1 cellular context compared by ENCODE assay signal in genomic region chr20:50731055-50731929, GRCh38.
TF ChIP-seq lines count a peak whose summit lies in the region.

PARD6B (plus strand) TSS chr20:50731580; CDS start chr20:50731787, 207 bp downstream.

TF ChIP-seq in HepG2, 621 proteins besides CTCF, POLR2A, EP300 and RAD21 (continued from another document and continues in another):
- TF ChIP-seq ZNF816 (CRISPR knock-in tag; IDR thresholded peaks at IDR 0.05; ENCODE audit: borderline replicate concordance), result peak; percentile 64
- TF ChIP-seq E2F1 (CRISPR knock-in tag; IDR thresholded peaks at IDR 0.05), result no peak; the same call in none of the 2 replicates
- no peak; the same call in none of the 2 replicates for TF ChIP-seq MIER3 (CRISPR knock-in tag; IDR thresholded peaks at IDR 0.05; ENCODE audit: borderline replicate concordance)
- peak; percentile 65; the same call in 1 of the 2 replicates for TF ChIP-seq ZNF484 (CRISPR knock-in tag; IDR thresholded peaks at IDR 0.05; ENCODE audit: borderline replicate concordance, low read depth)
- TF ChIP-seq HNRNPLL (IDR thresholded peaks at IDR 0.05; ENCODE audit: low read depth, low read length, poor library complexity, severe bottlenecking), result peak; percentile 95
- TF ChIP-seq TRAFD1 (CRISPR knock-in tag; IDR thresholded peaks at IDR 0.05; ENCODE audit: borderline replicate concordance), result 0 out of 2 replicates have a peak, but pooled peaks have one; percentile 53
- TF ChIP-seq ZKSCAN8 (CRISPR knock-in tag; IDR thresholded peaks at IDR 0.05; ENCODE audit: borderline replicate concordance), result no peak
- TF ChIP-seq SCMH1 (CRISPR knock-in tag; IDR thresholded peaks at IDR 0.05; ENCODE audit: borderline replicate concordance), result no peak
- TF ChIP-seq KDM6A (CRISPR knock-in tag; IDR thresholded peaks at IDR 0.05; ENCODE audit: low read depth), result peak; percentile 26; the same call in 1 of the 2 replicates
- TF ChIP-seq GMEB2 (CRISPR knock-in tag; IDR thresholded peaks at IDR 0.05; ENCODE audit: low read depth), result peak; percentile 70; the same call in 1 of the 2 replicates
- TF ChIP-seq U2AF1 (optimal IDR thresholded peaks at IDR 0.05; ENCODE audit: low read depth, low read length), result no peak
- TF ChIP-seq ZNF296 (CRISPR knock-in tag; conservative IDR thresholded peaks at IDR 0.05), result no peak
- TF ChIP-seq STAT5B (CRISPR knock-in tag; IDR thresholded peaks at IDR 0.05), result no peak; the same call in 1 of the 2 replicates
- TF ChIP-seq TGIF2 (CRISPR knock-in tag; IDR thresholded peaks at IDR 0.05), result no peak
- peak; percentile 58; the same call in 1 of the 2 replicates for TF ChIP-seq ZNF232 (CRISPR knock-in tag; IDR thresholded peaks at IDR 0.05; ENCODE audit: borderline replicate concordance)
- TF ChIP-seq RBFOX2 (IDR thresholded peaks at IDR 0.05; ENCODE audit: low read depth, low read length), result peak; percentile 99
- TF ChIP-seq ZBTB4 (CRISPR knock-in tag; IDR thresholded peaks at IDR 0.05; ENCODE audit: borderline replicate concordance), result no peak
- peak; percentile 72 to 94 for TF ChIP-seq HMGXB4 (CRISPR knock-in tag; IDR thresholded peaks at IDR 0.05; ENCODE audit: borderline replicate concordance in 1 of 2, low read depth in 1 of 2)
- peak; percentile 79 for TF ChIP-seq ZNF704 (CRISPR knock-in tag; IDR thresholded peaks at IDR 0.05; ENCODE audit: borderline replicate concordance)
- TF ChIP-seq NFE2L1 (CRISPR knock-in tag; IDR thresholded peaks at IDR 0.05; ENCODE audit: borderline replicate concordance), result peak; percentile 59; the same call in 1 of the 2 replicates
- TF ChIP-seq GPN1 (CRISPR knock-in tag; IDR thresholded peaks at IDR 0.05; ENCODE audit: borderline replicate concordance), result no peak
- no peak for TF ChIP-seq ZNF30 (CRISPR knock-in tag; IDR thresholded peaks at IDR 0.05)
- peak; percentile 82; the same call in 1 of the 2 replicates for TF ChIP-seq ZNF142 (CRISPR knock-in tag; IDR thresholded peaks at IDR 0.05)
- TF ChIP-seq NR2F1 (CRISPR knock-in tag; IDR thresholded peaks at IDR 0.05), result no peak
- TF ChIP-seq ZNF543 (CRISPR knock-in tag; IDR thresholded peaks at IDR 0.05), result no peak; the same call in 1 of the 2 replicates
- 0 out of 2 replicates have a peak, but pooled peaks have one; percentile 47 for TF ChIP-seq ZNF275 (CRISPR knock-in tag; IDR thresholded peaks at IDR 0.05; ENCODE audit: borderline replicate concordance)
- no peak; the same call in 1 of the 2 replicates for TF ChIP-seq KLF11 (CRISPR knock-in tag; IDR thresholded peaks at IDR 0.05)
- TF ChIP-seq THAP11 (CRISPR knock-in tag; IDR thresholded peaks at IDR 0.05), result peak; percentile 88
- 0 out of 2 replicates have a peak, but pooled peaks have one; percentile 31 for TF ChIP-seq NFATC3 (CRISPR knock-in tag; IDR thresholded peaks at IDR 0.05)
- TF ChIP-seq ZNF121 (CRISPR knock-in tag; IDR thresholded peaks at IDR 0.05), result peak; percentile 61; the same call in 1 of the 2 replicates
- TF ChIP-seq JARID2 (CRISPR knock-in tag; IDR thresholded peaks at IDR 0.05; ENCODE audit: insufficient replicate concordance), result no peak
- no peak; the same call in none of the 2 replicates for TF ChIP-seq PHF21A (CRISPR knock-in tag; IDR thresholded peaks at IDR 0.05)
